In genomic region chr20:1800777-1801176, GRCh38 we compare ENCODE assay signal across 11 cellular contexts.
DNase-seq lines count a peak whose midpoint lies in the region; ATAC-seq and TF ChIP-seq lines count a peak whose summit lies in the region.
"Had no signal": no experiment of that assay in that cellular context is flagged by ENCODE, and none has a peak within 500 bp of the region (broad histone marks: within the 10 kb centered on the region; RNA-seq: fewer than 3 reads in every experiment).

No MANE protein-coding gene starts in this region.

- H3K4me1 ChIP-seq in neutrophil (ENCODE audit: control insufficient read depth in 1 of 2, insufficient read depth in 1 of 2, low read depth in 1 of 2, low read length in 1 of 2): peaks cover 63 to 68% of the 10 kb centered on the region in 2 experiments

- no peak overlapping the region for H3K4me3 ChIP-seq in cardiac fibroblast (replicated peaks in 1 of 2; ENCODE audit: low read depth in 2 of 2, low read length in 2 of 2)
- no peak overlapping the region for H3K4me3 ChIP-seq in neutrophil (ENCODE audit: low read depth in 1 of 2, low read length in 1 of 2)
- H3K4me3 ChIP-seq: prostate gland had no signal

- intact Hi-C loops in posterior cingulate gyrus (cut with DNase I): no loop called here

- TF ChIP-seq CTCF in GM10266 (IDR thresholded peaks at IDR 0.05; ENCODE audit: control insufficient read depth, insufficient read depth, low read depth, missing control alignments) (peak; percentile 10), cardiac fibroblast (IDR thresholded peaks at IDR 0.05; ENCODE audit: low read depth, low read length) (peak; percentile 54), neutrophil (IDR thresholded peaks at IDR 0.05) (no peak)

- no peaks in the 10 kb centered on the region for H3K27me3 ChIP-seq in neutrophil

- no peaks in the 10 kb centered on the region for H3K9me3 ChIP-seq in neutrophil
- H3K9me3 ChIP-seq: prostate gland had no signal

- peak overlapping the region; percentile 99 for H3K27ac ChIP-seq in neutrophil
- H3K27ac ChIP-seq: prostate gland had no signal

- DNase-seq in GM10266 (ENCODE audit: extremely low spot score) (peak; percentile 43), NCI-H748 (lab: John Stamatoyannopoulos, UW; ENCODE audit: unreplicated experiment) (peak; percentile 56), cardiac fibroblast (ENCODE audit: low read depth in 2 of 2) (peak; percentile 57 to 62), posterior cingulate gyrus (no peak), NCI-H526 treated with DMSO at 0.1 percent for 48 hours (lab: John Stamatoyannopoulos, UW) (no peak)
- DNase-seq: NK-92 treated with Interleukin-12 subunit alpha and Interleukin-12 subunit beta, amount 100 ng/mL, for 24 hours; stimulated activated naive CD8-positive, alpha-beta T cell treated with anti-CD3 and anti-CD28 coated beads, Interleukin-15, amount 100 ng/mL, for 72 hours had no signal

- H3K36me3 ChIP-seq in neutrophil: no peaks in the 10 kb centered on the region
- H3K36me3 ChIP-seq: prostate gland had no signal

- ATAC-seq in HG02588 (IDR thresholded peaks at IDR 0.05; ENCODE audit: unreplicated experiment) (no peak), HG03097 (IDR thresholded peaks at IDR 0.05; ENCODE audit: low FRiP score, unreplicated experiment) (no peak)
- ATAC-seq: stimulated activated naive CD8-positive, alpha-beta T cell treated with anti-CD3 and anti-CD28 coated beads, Interleukin-15, amount 100 ng/mL, for 72 hours had no signal

Comparison
In these comparisons a context has a peak if more than half of its experiments do, and no peak if none do; other contexts are left out.
1. DNase-seq: peak in GM10266 (single experiment), NCI-H748 (single experiment) and cardiac fibroblast (2 of 2); none in posterior cingulate gyrus (0 of 10) and NCI-H526 treated with DMSO at 0.1 percent for 48 hours (single experiment).